ENCODE assay signal across 3 cellular contexts in the genomic region with DNA sequence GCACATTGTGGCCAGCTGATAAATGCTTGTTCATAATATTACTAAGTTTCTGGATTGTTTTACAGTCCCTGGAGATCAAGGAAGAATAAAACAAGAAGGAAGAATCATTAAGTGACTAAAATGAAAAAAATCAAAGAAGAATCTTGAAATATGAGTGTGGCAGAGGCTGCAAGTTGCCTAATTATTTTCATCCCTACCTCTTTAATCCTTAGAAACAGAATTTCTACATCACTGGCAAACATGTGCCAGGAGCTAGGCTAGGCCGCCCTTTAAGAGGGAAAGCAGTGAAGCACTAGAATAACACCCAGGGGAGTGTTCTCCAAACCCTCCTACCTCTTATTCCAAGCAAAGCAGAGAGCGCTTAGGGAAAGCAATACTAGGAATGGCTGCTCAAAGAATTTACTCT.
TF ChIP-seq lines count a peak whose summit lies in the region.

No MANE protein-coding gene starts in this region.

TF ChIP-seq in liver, 16 proteins besides CTCF, POLR2A, EP300 and RAD21:
- TF ChIP-seq NR2F2 (IDR thresholded peaks at IDR 0.05): no peak
- no peak for TF ChIP-seq YY1 (IDR thresholded peaks at IDR 0.05)
- TF ChIP-seq EGR1 (IDR thresholded peaks at IDR 0.05; ENCODE audit: low read depth in 2 of 2): no peak
- TF ChIP-seq TAF1 (conservative IDR thresholded peaks at IDR 0.05): no peak
- TF ChIP-seq FOXA1 (IDR thresholded peaks at IDR 0.05): no peak
- no peak for TF ChIP-seq SP1 (IDR thresholded peaks at IDR 0.05)
- no peak for TF ChIP-seq HNF4A (conservative IDR thresholded peaks at IDR 0.05)

TF ChIP-seq in HepG2, 621 proteins besides CTCF, POLR2A, EP300 and RAD21:
- no peak for TF ChIP-seq ZNF367 (CRISPR knock-in tag; IDR thresholded peaks at IDR 0.05; ENCODE audit: borderline replicate concordance)
- no peak for TF ChIP-seq TP53 (CRISPR knock-in tag; conservative IDR thresholded peaks at IDR 0.05)
- no peak for TF ChIP-seq BORCS8-MEF2B (CRISPR knock-in tag; IDR thresholded peaks at IDR 0.05)
- TF ChIP-seq MAX (IDR thresholded peaks at IDR 0.05): no peak
- no peak for TF ChIP-seq HES4 (CRISPR knock-in tag; IDR thresholded peaks at IDR 0.05; ENCODE audit: borderline replicate concordance)
- TF ChIP-seq, protein P1, sequence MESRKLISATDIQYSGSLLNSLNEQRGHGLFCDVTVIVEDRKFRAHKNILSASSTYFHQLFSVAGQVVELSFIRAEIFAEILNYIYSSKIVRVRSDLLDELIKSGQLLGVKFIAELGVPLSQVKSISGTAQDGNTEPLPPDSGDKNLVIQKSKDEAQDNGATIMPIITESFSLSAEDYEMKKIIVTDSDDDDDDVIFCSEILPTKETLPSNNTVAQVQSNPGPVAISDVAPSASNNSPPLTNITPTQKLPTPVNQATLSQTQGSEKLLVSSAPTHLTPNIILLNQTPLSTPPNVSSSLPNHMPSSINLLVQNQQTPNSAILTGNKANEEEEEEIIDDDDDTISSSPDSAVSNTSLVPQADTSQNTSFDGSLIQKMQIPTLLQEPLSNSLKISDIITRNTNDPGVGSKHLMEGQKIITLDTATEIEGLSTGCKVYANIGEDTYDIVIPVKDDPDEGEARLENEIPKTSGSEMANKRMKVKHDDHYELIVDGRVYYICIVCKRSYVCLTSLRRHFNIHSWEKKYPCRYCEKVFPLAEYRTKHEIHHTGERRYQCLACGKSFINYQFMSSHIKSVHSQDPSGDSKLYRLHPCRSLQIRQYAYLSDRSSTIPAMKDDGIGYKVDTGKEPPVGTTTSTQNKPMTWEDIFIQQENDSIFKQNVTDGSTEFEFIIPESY (CRISPR knock-in tag; IDR thresholded peaks at IDR 0.05): no peak
- TF ChIP-seq MATR3 (CRISPR knock-in tag; IDR thresholded peaks at IDR 0.05): no peak
- no peak for TF ChIP-seq PPARG (CRISPR knock-in tag; conservative IDR thresholded peaks at IDR 0.05)
- no peak for TF ChIP-seq TFDP1 (CRISPR knock-in tag; IDR thresholded peaks at IDR 0.05; ENCODE audit: borderline replicate concordance)
- no peak for TF ChIP-seq RBFOX2 (IDR thresholded peaks at IDR 0.05; ENCODE audit: low read depth, low read length)
- no peak for TF ChIP-seq MBNL3 (CRISPR knock-in tag; conservative IDR thresholded peaks at IDR 0.05)
- TF ChIP-seq AHR (CRISPR knock-in tag; IDR thresholded peaks at IDR 0.05): no peak
- no peak for TF ChIP-seq KAT2B (IDR thresholded peaks at IDR 0.05; ENCODE audit: borderline replicate concordance, low read depth, low read length)
- no peak for TF ChIP-seq FOXK2 (IDR thresholded peaks at IDR 0.05)
- no peak for TF ChIP-seq ZNF335 (CRISPR knock-in tag; IDR thresholded peaks at IDR 0.05)
- TF ChIP-seq ZNF883 (CRISPR knock-in tag; IDR thresholded peaks at IDR 0.05; ENCODE audit: not compliant biosample characterization): no peak
- no peak for TF ChIP-seq ZBED4 (CRISPR knock-in tag; IDR thresholded peaks at IDR 0.05; ENCODE audit: borderline replicate concordance)
- no peak for TF ChIP-seq ZC3H4 (CRISPR knock-in tag; IDR thresholded peaks at IDR 0.05; ENCODE audit: borderline replicate concordance)
- TF ChIP-seq FOXA3 (CRISPR knock-in tag; IDR thresholded peaks at IDR 0.05): no peak

TF ChIP-seq in H1, 55 proteins besides CTCF, POLR2A, EP300 and RAD21:
- TF ChIP-seq, protein P2, sequence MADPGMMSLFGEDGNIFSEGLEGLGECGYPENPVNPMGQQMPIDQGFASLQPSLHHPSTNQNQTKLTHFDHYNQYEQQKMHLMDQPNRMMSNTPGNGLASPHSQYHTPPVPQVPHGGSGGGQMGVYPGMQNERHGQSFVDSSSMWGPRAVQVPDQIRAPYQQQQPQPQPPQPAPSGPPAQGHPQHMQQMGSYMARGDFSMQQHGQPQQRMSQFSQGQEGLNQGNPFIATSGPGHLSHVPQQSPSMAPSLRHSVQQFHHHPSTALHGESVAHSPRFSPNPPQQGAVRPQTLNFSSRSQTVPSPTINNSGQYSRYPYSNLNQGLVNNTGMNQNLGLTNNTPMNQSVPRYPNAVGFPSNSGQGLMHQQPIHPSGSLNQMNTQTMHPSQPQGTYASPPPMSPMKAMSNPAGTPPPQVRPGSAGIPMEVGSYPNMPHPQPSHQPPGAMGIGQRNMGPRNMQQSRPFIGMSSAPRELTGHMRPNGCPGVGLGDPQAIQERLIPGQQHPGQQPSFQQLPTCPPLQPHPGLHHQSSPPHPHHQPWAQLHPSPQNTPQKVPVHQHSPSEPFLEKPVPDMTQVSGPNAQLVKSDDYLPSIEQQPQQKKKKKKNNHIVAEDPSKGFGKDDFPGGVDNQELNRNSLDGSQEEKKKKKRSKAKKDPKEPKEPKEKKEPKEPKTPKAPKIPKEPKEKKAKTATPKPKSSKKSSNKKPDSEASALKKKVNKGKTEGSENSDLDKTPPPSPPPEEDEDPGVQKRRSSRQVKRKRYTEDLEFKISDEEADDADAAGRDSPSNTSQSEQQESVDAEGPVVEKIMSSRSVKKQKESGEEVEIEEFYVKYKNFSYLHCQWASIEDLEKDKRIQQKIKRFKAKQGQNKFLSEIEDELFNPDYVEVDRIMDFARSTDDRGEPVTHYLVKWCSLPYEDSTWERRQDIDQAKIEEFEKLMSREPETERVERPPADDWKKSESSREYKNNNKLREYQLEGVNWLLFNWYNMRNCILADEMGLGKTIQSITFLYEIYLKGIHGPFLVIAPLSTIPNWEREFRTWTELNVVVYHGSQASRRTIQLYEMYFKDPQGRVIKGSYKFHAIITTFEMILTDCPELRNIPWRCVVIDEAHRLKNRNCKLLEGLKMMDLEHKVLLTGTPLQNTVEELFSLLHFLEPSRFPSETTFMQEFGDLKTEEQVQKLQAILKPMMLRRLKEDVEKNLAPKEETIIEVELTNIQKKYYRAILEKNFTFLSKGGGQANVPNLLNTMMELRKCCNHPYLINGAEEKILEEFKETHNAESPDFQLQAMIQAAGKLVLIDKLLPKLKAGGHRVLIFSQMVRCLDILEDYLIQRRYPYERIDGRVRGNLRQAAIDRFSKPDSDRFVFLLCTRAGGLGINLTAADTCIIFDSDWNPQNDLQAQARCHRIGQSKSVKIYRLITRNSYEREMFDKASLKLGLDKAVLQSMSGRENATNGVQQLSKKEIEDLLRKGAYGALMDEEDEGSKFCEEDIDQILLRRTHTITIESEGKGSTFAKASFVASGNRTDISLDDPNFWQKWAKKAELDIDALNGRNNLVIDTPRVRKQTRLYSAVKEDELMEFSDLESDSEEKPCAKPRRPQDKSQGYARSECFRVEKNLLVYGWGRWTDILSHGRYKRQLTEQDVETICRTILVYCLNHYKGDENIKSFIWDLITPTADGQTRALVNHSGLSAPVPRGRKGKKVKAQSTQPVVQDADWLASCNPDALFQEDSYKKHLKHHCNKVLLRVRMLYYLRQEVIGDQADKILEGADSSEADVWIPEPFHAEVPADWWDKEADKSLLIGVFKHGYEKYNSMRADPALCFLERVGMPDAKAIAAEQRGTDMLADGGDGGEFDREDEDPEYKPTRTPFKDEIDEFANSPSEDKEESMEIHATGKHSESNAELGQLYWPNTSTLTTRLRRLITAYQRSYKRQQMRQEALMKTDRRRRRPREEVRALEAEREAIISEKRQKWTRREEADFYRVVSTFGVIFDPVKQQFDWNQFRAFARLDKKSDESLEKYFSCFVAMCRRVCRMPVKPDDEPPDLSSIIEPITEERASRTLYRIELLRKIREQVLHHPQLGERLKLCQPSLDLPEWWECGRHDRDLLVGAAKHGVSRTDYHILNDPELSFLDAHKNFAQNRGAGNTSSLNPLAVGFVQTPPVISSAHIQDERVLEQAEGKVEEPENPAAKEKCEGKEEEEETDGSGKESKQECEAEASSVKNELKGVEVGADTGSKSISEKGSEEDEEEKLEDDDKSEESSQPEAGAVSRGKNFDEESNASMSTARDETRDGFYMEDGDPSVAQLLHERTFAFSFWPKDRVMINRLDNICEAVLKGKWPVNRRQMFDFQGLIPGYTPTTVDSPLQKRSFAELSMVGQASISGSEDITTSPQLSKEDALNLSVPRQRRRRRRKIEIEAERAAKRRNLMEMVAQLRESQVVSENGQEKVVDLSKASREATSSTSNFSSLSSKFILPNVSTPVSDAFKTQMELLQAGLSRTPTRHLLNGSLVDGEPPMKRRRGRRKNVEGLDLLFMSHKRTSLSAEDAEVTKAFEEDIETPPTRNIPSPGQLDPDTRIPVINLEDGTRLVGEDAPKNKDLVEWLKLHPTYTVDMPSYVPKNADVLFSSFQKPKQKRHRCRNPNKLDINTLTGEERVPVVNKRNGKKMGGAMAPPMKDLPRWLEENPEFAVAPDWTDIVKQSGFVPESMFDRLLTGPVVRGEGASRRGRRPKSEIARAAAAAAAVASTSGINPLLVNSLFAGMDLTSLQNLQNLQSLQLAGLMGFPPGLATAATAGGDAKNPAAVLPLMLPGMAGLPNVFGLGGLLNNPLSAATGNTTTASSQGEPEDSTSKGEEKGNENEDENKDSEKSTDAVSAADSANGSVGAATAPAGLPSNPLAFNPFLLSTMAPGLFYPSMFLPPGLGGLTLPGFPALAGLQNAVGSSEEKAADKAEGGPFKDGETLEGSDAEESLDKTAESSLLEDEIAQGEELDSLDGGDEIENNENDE (IDR thresholded peaks at IDR 0.05; ENCODE audit: insufficient replicate concordance, low read length): no peak
- no peak for TF ChIP-seq SIN3A (conservative IDR thresholded peaks at IDR 0.05 in 1 of 2, IDR thresholded peaks at IDR 0.05 in 1 of 2; ENCODE audit: low read depth in 1 of 2, low read length in 2 of 2)
- no peak for TF ChIP-seq GTF2F1 (IDR thresholded peaks at IDR 0.05; ENCODE audit: borderline replicate concordance, low read depth, low read length)
- no peak for TF ChIP-seq EGR1 (IDR thresholded peaks at IDR 0.05; ENCODE audit: borderline replicate concordance, low read depth, low read length)
- TF ChIP-seq SRF (IDR thresholded peaks at IDR 0.05; ENCODE audit: low read depth, low read length): no peak
- TF ChIP-seq ASH2L (IDR thresholded peaks at IDR 0.05; ENCODE audit: low read length): no peak
- no peak for TF ChIP-seq SAP30 (IDR thresholded peaks at IDR 0.05; ENCODE audit: insufficient read depth, insufficient replicate concordance, low read length)
- no peak for TF ChIP-seq TCF12 (IDR thresholded peaks at IDR 0.05; ENCODE audit: low read depth, low read length)
- no peak for TF ChIP-seq TAF7 (optimal IDR thresholded peaks at IDR 0.05; ENCODE audit: borderline replicate concordance, low read depth, low read length)
